8 cellular contexts compared by ENCODE assay signal in genomic region chr9:34546834-34547827, GRCh38. TPM values are rescaled to one million over a fixed set of nuclear protein-coding genes. Genes with fewer than 3 reads are reported as not detected.
A peak's percentile ranks its signal among the peaks of the same experiment; 100 is the strongest.
DNase-seq lines count a peak whose midpoint lies in the region; ATAC-seq, FAIRE-seq and TF ChIP-seq lines count a peak whose summit lies in the region.

No MANE protein-coding gene starts in this region.

- no peak overlapping the region for H2AFZ ChIP-seq in HepG2 (ENCODE audit: low read length)

- peaks cover 0 to 17% of the 10 kb centered on the region in 2 experiments; a peak in 2 of 5 replicates for H3K27me3 ChIP-seq in HepG2 (ENCODE audit: control insufficient read depth in 1 of 2, insufficient read depth in 2 of 2, low read length in 2 of 2)

- no peaks in the 10 kb centered on the region for H3K79me2 ChIP-seq in HepG2 (ENCODE audit: insufficient read depth, low read length)

- WGBS in HepG2 (ENCODE audit: low lambda C conversion rate): 49% methylated on average over 15 of the region's 16 CpGs

- TF ChIP-seq POLR2A in HepG2 (IDR thresholded peaks at IDR 0.05; ENCODE audit: insufficient read depth in 1 of 2, low read depth in 2 of 2, low read length in 2 of 2): no peak

- FAIRE-seq in HepG2 (lab: Jason Lieb, UNC): peak; percentile 37

- no peak overlapping the region for H3K4me2 ChIP-seq in HepG2 (ENCODE audit: low read depth, low read length)

- TF ChIP-seq EP300 in HepG2 (IDR thresholded peaks at IDR 0.05; ENCODE audit: low read depth in 2 of 2, low read length in 2 of 2): no peak
- no peak for TF ChIP-seq EP300 in HepG2 (CRISPR knock-in tag; IDR thresholded peaks at IDR 0.05; ENCODE audit: borderline replicate concordance)

- intact Hi-C loops in HepG2 (cut with micrococcal nuclease; ENCODE audit: unreplicated experiment): loop anchor here (1.0 to 5.0 kb wide), 2 partner anchors 45 to 110 kb away; no protein-coding TSS in a partner anchor

- in situ Hi-C loops in HepG2 (cut with HindIII; ENCODE audit: extremely low pct_ligation_motif_present, low pct_unique_long_range_greater_than_20kb): no loop called here

- peaks cover 4% of the 10 kb centered on the region; the same call in 1 of the 2 replicates for H4K20me1 ChIP-seq in HepG2 (ENCODE audit: insufficient read depth, low read length)

- peak; percentile 76 for ATAC-seq in HepG2
- ATAC-seq in HG02970 (IDR thresholded peaks at IDR 0.05; ENCODE audit: low FRiP score, unreplicated experiment): no peak
- no peak for ATAC-seq in HG03571 (IDR thresholded peaks at IDR 0.05; ENCODE audit: unreplicated experiment)

- H3K36me3 ChIP-seq in HepG2 (replicated peaks in 1 of 2; ENCODE audit: control insufficient read depth in 1 of 2, insufficient read depth in 2 of 2, low read length in 2 of 2): no peaks in the 10 kb centered on the region

- H3K4me3 ChIP-seq in WI38 (ENCODE audit: low read depth, low read length) (no peak overlapping the region), coronary artery (no peak overlapping the region), HepG2 (replicated peaks in 1 of 3; ENCODE audit: insufficient read depth in 1 of 3, low read depth in 2 of 3, low read length in 3 of 3) (no peak overlapping the region)

- H3K27ac ChIP-seq in coronary artery (no peak overlapping the region), HepG2 (ENCODE audit: extremely low read length, insufficient read depth, low read length) (no peak overlapping the region)

- CTCF ChIA-PET in HepG2 (lab: Yijun Ruan, JAX; ENCODE audit: low intra/inter-chr PET ratio, low total read pairs): interaction anchor here (0.7 to 3.9 kb wide), 9 partner anchors 29 to 215 kb away, joined by 3 to 42 read pairs (median 8); no protein-coding TSS in a partner anchor

- no TSS peak for BruUV-seq in HepG2 (replicated peaks; lab: Mats Ljungman, UMichigan)

- TF ChIP-seq CTCF in WI38 (IDR thresholded peaks at IDR 0.05; ENCODE audit: low read depth, low read length) (peak; percentile 53), coronary artery (IDR thresholded peaks at IDR 0.05) (peak; percentile 64), HepG2 (CRISPR knock-in tag; IDR thresholded peaks at IDR 0.05) (peak; percentile 78)

- peak; percentile 73 for TF ChIP-seq RAD21 in HepG2 (CRISPR knock-in tag; IDR thresholded peaks at IDR 0.05)

- peaks cover 18% of the 10 kb centered on the region for H3K4me1 ChIP-seq in HepG2 (ENCODE audit: insufficient read depth, low read length)

- POLR2A ChIA-PET in HepG2 (lab: Yijun Ruan, JAX): no interaction called here

- no peaks in the 10 kb centered on the region for H3K9me3 ChIP-seq in HepG2 (ENCODE audit: low read length)

- peak; percentile 28 for DNase-seq in GM04503 (ENCODE audit: low read depth)
- DNase-seq in NCI-H1092 (lab: John Stamatoyannopoulos, UW): peak; percentile 64
- peak; percentile 70 for DNase-seq in coronary artery (ENCODE audit: low spot score)
- peak; percentile 58 for DNase-seq in HepG2 (ENCODE audit: low spot score)
- DNase-seq in stimulated activated CD8-positive, alpha-beta memory T cell treated with anti-CD3 and anti-CD28 coated beads, Interleukin-12 subunit alpha, Interleukin-12 subunit beta, amount 100 ng/mL, for 1 hour (ENCODE audit: low read depth): peak; percentile 30

- no peak overlapping the region for H3K9ac ChIP-seq in HepG2 (ENCODE audit: insufficient read depth, low read depth, low read length)

TF ChIP-seq in HepG2, 621 proteins besides CTCF, POLR2A, EP300 and RAD21 (continues in another document):
- TF ChIP-seq SETDB1 (CRISPR knock-in tag; IDR thresholded peaks at IDR 0.05; ENCODE audit: borderline replicate concordance) (no peak), PPARG (CRISPR knock-in tag; conservative IDR thresholded peaks at IDR 0.05) (no peak), MTF1 (CRISPR knock-in tag; IDR thresholded peaks at IDR 0.05) (peak; percentile 67; the same call in 1 of the 2 replicates), ZBTB7A (CRISPR knock-in tag; IDR thresholded peaks at IDR 0.05) (no peak), CERS6 (CRISPR knock-in tag; IDR thresholded peaks at IDR 0.05) (no peak), HDAC6 (IDR thresholded peaks at IDR 0.05; ENCODE audit: low read depth, low read length) (no peak), CBX2 (IDR thresholded peaks at IDR 0.05; ENCODE audit: low read depth, low read length) (no peak), CBX2 (CRISPR knock-in tag; IDR thresholded peaks at IDR 0.05; ENCODE audit: low read depth) (no peak), ATF4 (CRISPR knock-in tag; IDR thresholded peaks at IDR 0.05) (no peak), MEIS2 (CRISPR knock-in tag; IDR thresholded peaks at IDR 0.05) (no peak), CENPBD1 (CRISPR knock-in tag; IDR thresholded peaks at IDR 0.05; ENCODE audit: borderline replicate concordance, low read depth) (no peak), ZZZ3 (CRISPR knock-in tag; IDR thresholded peaks at IDR 0.05; ENCODE audit: borderline replicate concordance) (no peak), FOSL2 (CRISPR knock-in tag; IDR thresholded peaks at IDR 0.05) (0 out of 2 replicates have a peak, but pooled peaks have one; percentile 14), NR3C1 (CRISPR knock-in tag; IDR thresholded peaks at IDR 0.05) (no peak)

RNA-seq across cellular contexts. Expression of gene ENHO, which starts 24.3 kb away (rescaled TPM):
- 0.51 and 0.60 TPM in 2 replicates for total RNA-seq in HepG2 (2016; rRNA removed; fragmentation: Illumina TruSeq; extraction: Trizol)
- total RNA-seq in HepG2 (2016; cell fraction: cytosol; rRNA removed; fragmentation: Illumina TruSeq; extraction: Trizol; ENCODE audit: low read depth): 3.5 and 4.0 TPM in 2 replicates
- total RNA-seq in HepG2 (2016; cell fraction: insoluble cytoplasmic fraction; rRNA removed; fragmentation: Illumina TruSeq; extraction: Trizol): 0.64 and 0.91 TPM in 2 replicates
- total RNA-seq in HepG2 (2016; cell fraction: membrane; rRNA removed; fragmentation: Illumina TruSeq; extraction: Trizol): 2.4 and 2.5 TPM in 2 replicates
- total RNA-seq in HepG2 (2016; cell fraction: nucleus; rRNA removed; fragmentation: Illumina TruSeq; extraction: Trizol): 0.47 TPM in 1 of 2 replicates, not detected in the other
- polyA plus RNA-seq in HepG2 (2011; rRNA removed): 0.08 TPM in 1 of 2 replicates, not detected in the other
- 0.07 TPM in 1 of 2 replicates, not detected in the other for polyA plus RNA-seq in HepG2 (2011; cell fraction: cytosol; rRNA removed)
- polyA plus RNA-seq in HepG2 (2011; cell fraction: nucleus; rRNA removed): not detected in 2 replicates
- polyA plus RNA-seq in HepG2 (2012): not detected in 2 replicates
- 5.9 and 6.4 TPM in 2 replicates for polyA plus RNA-seq in HepG2 (2016; cell fraction: cytosol; fragmentation: Illumina TruSeq; extraction: Trizol; ENCODE audit: low read depth)
- polyA plus RNA-seq in HepG2 (2016; cell fraction: insoluble cytoplasmic fraction; fragmentation: Illumina TruSeq; extraction: Trizol; ENCODE audit: low read depth): 0.51 and 0.62 TPM in 2 replicates
- 3.4 and 3.8 TPM in 2 replicates for polyA plus RNA-seq in HepG2 (2016; cell fraction: membrane; fragmentation: Illumina TruSeq; extraction: Trizol; ENCODE audit: low read depth)
- polyA plus RNA-seq in HepG2 (2016; cell fraction: nucleus; fragmentation: Illumina TruSeq; extraction: Trizol; ENCODE audit: insufficient read depth, low read depth): 0.77 TPM in 1 of 2 replicates, not detected in the other
- not detected in 2 replicates for polyA minus RNA-seq in HepG2 (2011; rRNA and poly(A)+ RNA removed; ENCODE audit: low replicate concordance)
- not detected in 2 replicates for polyA minus RNA-seq in HepG2 (2011; cell fraction: cytosol; rRNA and poly(A)+ RNA removed)
- polyA minus RNA-seq in HepG2 (2011; cell fraction: nucleus; rRNA and poly(A)+ RNA removed): not detected in 2 replicates

RNA-seq across cellular contexts. Expression of gene CNTFR, which starts 42.4 kb away (rescaled TPM):
- not detected in 2 replicates for total RNA-seq in HepG2 (2016; rRNA removed; fragmentation: Illumina TruSeq; extraction: Trizol)
- not detected in 2 replicates for total RNA-seq in HepG2 (2016; cell fraction: cytosol; rRNA removed; fragmentation: Illumina TruSeq; extraction: Trizol; ENCODE audit: low read depth)
- total RNA-seq in HepG2 (2016; cell fraction: insoluble cytoplasmic fraction; rRNA removed; fragmentation: Illumina TruSeq; extraction: Trizol): not detected in 2 replicates
- not detected in 2 replicates for total RNA-seq in HepG2 (2016; cell fraction: membrane; rRNA removed; fragmentation: Illumina TruSeq; extraction: Trizol)
- not detected in 2 replicates for total RNA-seq in HepG2 (2016; cell fraction: nucleus; rRNA removed; fragmentation: Illumina TruSeq; extraction: Trizol)
- not detected in 2 replicates for polyA plus RNA-seq in HepG2 (2011; rRNA removed)
- not detected in 2 replicates for polyA plus RNA-seq in HepG2 (2011; cell fraction: cytosol; rRNA removed)
- not detected in 2 replicates for polyA plus RNA-seq in HepG2 (2011; cell fraction: nucleus; rRNA removed)
- not detected in 2 replicates for polyA plus RNA-seq in HepG2 (2012)
- not detected in 2 replicates for polyA plus RNA-seq in HepG2 (2016; cell fraction: cytosol; fragmentation: Illumina TruSeq; extraction: Trizol; ENCODE audit: low read depth)
- polyA plus RNA-seq in HepG2 (2016; cell fraction: insoluble cytoplasmic fraction; fragmentation: Illumina TruSeq; extraction: Trizol; ENCODE audit: low read depth): not detected in 2 replicates
- not detected in 2 replicates for polyA plus RNA-seq in HepG2 (2016; cell fraction: membrane; fragmentation: Illumina TruSeq; extraction: Trizol; ENCODE audit: low read depth)
- polyA plus RNA-seq in HepG2 (2016; cell fraction: nucleus; fragmentation: Illumina TruSeq; extraction: Trizol; ENCODE audit: insufficient read depth, low read depth): not detected in 2 replicates
- polyA minus RNA-seq in HepG2 (2011; rRNA and poly(A)+ RNA removed; ENCODE audit: low replicate concordance): 0.34 TPM in 1 of 2 replicates, not detected in the other
- not detected in 2 replicates for polyA minus RNA-seq in HepG2 (2011; cell fraction: cytosol; rRNA and poly(A)+ RNA removed)
- not detected in 2 replicates for polyA minus RNA-seq in HepG2 (2011; cell fraction: nucleus; rRNA and poly(A)+ RNA removed)
